In the genomic region with DNA sequence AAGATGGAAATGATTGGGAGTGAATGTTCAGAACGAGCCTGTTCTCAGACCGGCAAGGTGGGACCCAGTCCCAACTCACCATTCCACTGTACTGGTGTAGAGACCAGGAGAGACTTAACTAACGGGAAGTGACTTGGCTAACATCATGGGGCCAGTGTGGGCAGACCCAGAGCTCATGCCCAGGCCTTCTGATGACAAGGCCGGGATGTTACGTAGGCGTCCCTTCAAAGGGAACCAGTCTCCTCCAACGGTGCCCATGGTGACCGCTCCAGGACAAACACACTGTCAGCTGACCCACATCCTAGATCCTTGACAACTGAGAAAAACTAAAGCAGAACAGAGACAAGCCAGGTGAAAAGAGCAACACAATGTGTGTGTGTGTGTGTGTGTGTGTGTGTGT, we compare ENCODE assay signal across 14 cellular contexts.
"Had no signal": no experiment of that assay in that cellular context is flagged by ENCODE, and none has a peak within 500 bp of the region (broad histone marks: within the 10 kb centered on the region; RNA-seq: fewer than 3 reads in every experiment).

No MANE protein-coding gene starts in this region.

- DNase-seq: activated effector memory CD4-positive, alpha-beta T cell treated with Interleukin-2 at 50 U/mL for 16 hours; activated T-cell treated with anti-CD3 and anti-CD28 coated beads, Interleukin-2, amount 50 U/mL, for 24 hours; colonic mucosa; effector memory CD4-positive, alpha-beta T cell; left lung; naive B cell; sigmoid colon; stimulated activated CD4-positive, alpha-beta T cell treated with anti-CD3 and anti-CD28 coated beads, Interleukin-12 subunit alpha, Interleukin-12 subunit beta, amount 100 ng/mL, for 4 hours; stimulated activated naive CD4-positive, alpha-beta T cell; T-helper 2 cell; uterus had no signal

- H3K9me3 ChIP-seq: colonic mucosa, left lung, neutrophil, sigmoid colon, uterus had no signal

- H3K4me1 ChIP-seq: colonic mucosa, uterus had no signal

- H3K4me3 ChIP-seq: cardiac muscle cell, colonic mucosa, left lung, sigmoid colon, uterus had no signal

- H3K36me3 ChIP-seq: cardiac muscle cell, colonic mucosa, left lung, neutrophil, sigmoid colon, uterus had no signal

- H3K27me3 ChIP-seq: colonic mucosa, left lung, neutrophil, sigmoid colon, uterus had no signal

- ATAC-seq: activated naive CD4-positive, alpha-beta T cell treated with anti-CD3 and anti-CD28 coated beads, Interleukin-2, amount 50 U/mL, for 72 hours; left lung had no signal

- H3K27ac ChIP-seq: cardiac muscle cell, colonic mucosa, left lung, neutrophil, uterus had no signal
